ENCODE assay signal across 14 cellular contexts in the genomic region with DNA sequence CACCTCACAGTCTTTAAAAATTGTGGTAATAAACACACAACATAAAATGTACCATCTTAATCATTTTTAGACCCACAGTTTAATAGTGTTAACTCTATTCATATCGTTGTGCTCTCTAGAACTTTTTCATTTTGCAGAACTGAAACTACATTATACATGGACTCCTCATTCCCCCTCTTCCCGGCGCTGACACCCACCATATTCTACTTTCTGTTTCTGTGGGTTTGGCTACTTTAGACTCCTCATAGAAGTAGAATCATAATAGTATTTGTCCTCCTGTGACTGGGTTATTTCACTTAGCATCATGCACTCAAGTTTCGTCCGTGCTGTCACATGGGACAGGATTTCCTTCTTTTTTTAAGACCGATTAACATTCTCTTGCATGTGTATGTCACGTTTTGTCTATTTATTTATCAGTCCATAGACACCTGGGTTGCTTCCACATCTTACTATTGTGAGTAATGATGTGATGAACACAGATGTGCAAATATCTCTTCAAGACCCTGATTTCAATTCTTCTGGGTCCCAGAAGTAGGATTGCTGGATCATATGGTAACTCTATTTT.
DNase-seq lines count a peak whose midpoint lies in the region; ATAC-seq lines count a peak whose summit lies in the region.
"Had no signal": no experiment of that assay in that cellular context is flagged by ENCODE, and none has a peak within 500 bp of the region (broad histone marks: within the 10 kb centered on the region; RNA-seq: fewer than 3 reads in every experiment).

No MANE protein-coding gene starts in this region.

- peak overlapping the region; percentile 18 for H3K4me3 Mint-ChIP-seq in stimulated activated memory B cell treated with anti-CD40 and anti-IgM and Interleukin-4, amounts not matched to agents 10 μg/mL and 1 μg/mL and 100 μg/mL, for 72 hours
- no peak overlapping the region for H3K4me3 Mint-ChIP-seq in CD8-positive, alpha-beta memory T cell

- CTCF ChIA-PET in CD8-positive, alpha-beta memory T cell (lab: Charles Lee) = interaction anchor here (1.1 kb wide), 1 partner anchor 53 kb away, joined by 3 read pairs; no protein-coding TSS in a partner anchor

- no peaks in the 10 kb centered on the region for H3K4me1 ChIP-seq in CD8-positive, alpha-beta memory T cell (ENCODE audit: insufficient read depth, low read length)
- H3K4me1 ChIP-seq: SJCRH30 had no signal

- no peaks in the 10 kb centered on the region for H3K27me3 ChIP-seq in CD8-positive, alpha-beta memory T cell (ENCODE audit: insufficient read depth, low read length, poor library complexity, severe bottlenecking)
- H3K27me3 ChIP-seq: colonic mucosa, ovary, SJCRH30 had no signal

- no peaks in the 10 kb centered on the region for H3K36me3 Mint-ChIP-seq in stimulated activated memory B cell treated with anti-CD40 and anti-IgM and Interleukin-4, amounts not matched to agents 10 μg/mL and 1 μg/mL and 100 μg/mL, for 72 hours
- peaks cover 0 to 14% (median 3%) of the 10 kb centered on the region in 3 donors for H3K36me3 Mint-ChIP-seq in CD8-positive, alpha-beta memory T cell

- H3K4me3 ChIP-seq in CD8-positive, alpha-beta memory T cell (ENCODE audit: low read length) = no peak overlapping the region
- H3K4me3 ChIP-seq: colonic mucosa, esophagus squamous epithelium, GM23248, MG63, ovary, SJCRH30 had no signal

- H3K9me3 Mint-ChIP-seq in stimulated activated memory B cell treated with anti-CD40 and anti-IgM and Interleukin-4, amounts not matched to agents 10 μg/mL and 1 μg/mL and 100 μg/mL, for 72 hours = peaks cover 6% of the 10 kb centered on the region
- peaks cover 11 to 21% (median 19%) of the 10 kb centered on the region in 5 donors for H3K9me3 Mint-ChIP-seq in CD8-positive, alpha-beta memory T cell

- ATAC-seq in HG02588 (IDR thresholded peaks at IDR 0.05; ENCODE audit: unreplicated experiment) (peak; percentile 92), HG03442 (IDR thresholded peaks at IDR 0.05; ENCODE audit: unreplicated experiment) (peak; percentile 77)
- peak; percentile 87 for ATAC-seq in stimulated activated memory B cell treated with anti-CD40 and anti-IgM and Interleukin-4, amounts not matched to agents 10 μg/mL and 1 μg/mL and 100 μg/mL, for 72 hours

- POLR2A ChIA-PET in CD8-positive, alpha-beta memory T cell (lab: Charles Lee) = no interaction called here

- H3K27ac ChIP-seq in CD8-positive, alpha-beta memory T cell (ENCODE audit: low read depth, low read length) = no peak overlapping the region
- H3K27ac ChIP-seq: colonic mucosa, esophagus squamous epithelium, GM23248, ovary, SJCRH30 had no signal

- H3K9me3 ChIP-seq in CD8-positive, alpha-beta memory T cell (ENCODE audit: low read length) = no peaks in the 10 kb centered on the region
- H3K9me3 ChIP-seq: colonic mucosa, SJCRH30 had no signal

- DNase-seq in GM19240 (ENCODE audit: insufficient read length, low spot score) = peak; percentile 29
- DNase-seq in NCI-H774 (lab: John Stamatoyannopoulos, UW) = no peak
- no peak for DNase-seq in Kasumi-1 (lab: John Stamatoyannopoulos, UW)
- no peak for DNase-seq in CD8-positive, alpha-beta memory T cell
- DNase-seq: colonic mucosa, esophagus squamous epithelium, GM23248, MG63, ovary, SJCRH30, trophoblast cell had no signal

- no peak overlapping the region for H3K27ac Mint-ChIP-seq in stimulated activated memory B cell treated with anti-CD40 and anti-IgM and Interleukin-4, amounts not matched to agents 10 μg/mL and 1 μg/mL and 100 μg/mL, for 72 hours
- no peak overlapping the region for H3K27ac Mint-ChIP-seq in CD8-positive, alpha-beta memory T cell

- peaks cover 34% of the 10 kb centered on the region for H3K27me3 Mint-ChIP-seq in stimulated activated memory B cell treated with anti-CD40 and anti-IgM and Interleukin-4, amounts not matched to agents 10 μg/mL and 1 μg/mL and 100 μg/mL, for 72 hours
- H3K27me3 Mint-ChIP-seq in CD8-positive, alpha-beta memory T cell = peaks cover 15 to 29% of the 10 kb centered on the region in 2 donors

- peaks cover 14% of the 10 kb centered on the region for H3K4me1 Mint-ChIP-seq in stimulated activated memory B cell treated with anti-CD40 and anti-IgM and Interleukin-4, amounts not matched to agents 10 μg/mL and 1 μg/mL and 100 μg/mL, for 72 hours
- no peaks in the 10 kb centered on the region for H3K4me1 Mint-ChIP-seq in CD8-positive, alpha-beta memory T cell

- no peaks in the 10 kb centered on the region for H3K36me3 ChIP-seq in CD8-positive, alpha-beta memory T cell (ENCODE audit: insufficient read depth, low read length)
- H3K36me3 ChIP-seq: colonic mucosa, esophagus squamous epithelium, MG63, ovary, SJCRH30 had no signal
